ENCODE assay signal across 1 cellular context in the genomic region with DNA sequence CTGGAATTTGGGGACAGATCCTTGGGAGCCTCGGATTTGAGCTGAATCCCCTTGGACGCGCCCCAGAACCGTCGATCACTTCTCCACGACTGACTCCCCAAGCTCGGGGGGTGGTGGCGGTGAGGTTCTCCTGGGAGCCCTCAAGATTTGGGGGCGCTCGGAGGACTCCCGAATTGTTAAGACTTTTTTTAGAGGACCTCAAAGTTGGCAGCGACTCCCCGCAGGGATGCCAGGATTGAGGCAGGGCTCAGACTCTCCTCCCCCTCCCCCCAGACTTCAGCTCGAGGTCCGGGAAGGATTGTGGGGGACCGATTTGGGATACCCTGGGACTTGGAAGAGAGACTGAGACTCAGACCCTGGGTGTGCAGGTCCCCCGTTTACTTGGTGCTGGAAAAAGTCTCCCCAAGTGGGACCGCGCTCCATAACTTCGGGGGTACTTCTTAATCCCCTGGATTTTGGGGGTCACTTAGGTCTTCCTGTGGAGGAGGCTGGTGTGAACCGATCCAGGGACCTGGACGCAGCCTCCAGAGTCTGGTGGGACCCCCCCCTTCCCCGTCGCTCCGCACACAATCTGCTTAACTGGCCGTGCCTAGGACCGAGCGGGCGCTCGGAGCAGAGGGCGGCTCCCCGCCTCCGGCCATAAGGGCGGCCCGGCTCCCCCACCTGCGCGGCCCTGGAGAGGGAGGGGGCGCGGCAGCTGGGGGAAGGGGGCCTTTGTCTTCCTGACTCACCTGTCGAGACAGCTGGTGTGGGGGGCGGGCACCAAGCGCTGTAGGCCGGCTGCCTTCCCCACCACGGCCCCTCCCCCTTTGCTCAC.
TF ChIP-seq lines count a peak whose summit lies in the region.

No MANE protein-coding gene starts in this region.

TF ChIP-seq in HepG2, 621 proteins besides CTCF, POLR2A, EP300 and RAD21 (continues in another document):
- TF ChIP-seq RORA (CRISPR knock-in tag; IDR thresholded peaks at IDR 0.05): no peak
- no peak for TF ChIP-seq SP2 (CRISPR knock-in tag; IDR thresholded peaks at IDR 0.05)
- TF ChIP-seq SIN3A (IDR thresholded peaks at IDR 0.05; ENCODE audit: borderline replicate concordance, low read depth, low read length): 0 out of 2 replicates have a peak, but pooled peaks have one; percentile 37
- TF ChIP-seq, protein P1, sequence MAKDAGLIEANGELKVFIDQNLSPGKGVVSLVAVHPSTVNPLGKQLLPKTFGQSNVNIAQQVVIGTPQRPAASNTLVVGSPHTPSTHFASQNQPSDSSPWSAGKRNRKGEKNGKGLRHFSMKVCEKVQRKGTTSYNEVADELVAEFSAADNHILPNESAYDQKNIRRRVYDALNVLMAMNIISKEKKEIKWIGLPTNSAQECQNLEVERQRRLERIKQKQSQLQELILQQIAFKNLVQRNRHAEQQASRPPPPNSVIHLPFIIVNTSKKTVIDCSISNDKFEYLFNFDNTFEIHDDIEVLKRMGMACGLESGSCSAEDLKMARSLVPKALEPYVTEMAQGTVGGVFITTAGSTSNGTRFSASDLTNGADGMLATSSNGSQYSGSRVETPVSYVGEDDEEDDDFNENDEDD (CRISPR knock-in tag; IDR thresholded peaks at IDR 0.05; ENCODE audit: borderline replicate concordance): no peak
- TF ChIP-seq ZNF225 (CRISPR knock-in tag; IDR thresholded peaks at IDR 0.05): no peak
- TF ChIP-seq, protein P2, sequence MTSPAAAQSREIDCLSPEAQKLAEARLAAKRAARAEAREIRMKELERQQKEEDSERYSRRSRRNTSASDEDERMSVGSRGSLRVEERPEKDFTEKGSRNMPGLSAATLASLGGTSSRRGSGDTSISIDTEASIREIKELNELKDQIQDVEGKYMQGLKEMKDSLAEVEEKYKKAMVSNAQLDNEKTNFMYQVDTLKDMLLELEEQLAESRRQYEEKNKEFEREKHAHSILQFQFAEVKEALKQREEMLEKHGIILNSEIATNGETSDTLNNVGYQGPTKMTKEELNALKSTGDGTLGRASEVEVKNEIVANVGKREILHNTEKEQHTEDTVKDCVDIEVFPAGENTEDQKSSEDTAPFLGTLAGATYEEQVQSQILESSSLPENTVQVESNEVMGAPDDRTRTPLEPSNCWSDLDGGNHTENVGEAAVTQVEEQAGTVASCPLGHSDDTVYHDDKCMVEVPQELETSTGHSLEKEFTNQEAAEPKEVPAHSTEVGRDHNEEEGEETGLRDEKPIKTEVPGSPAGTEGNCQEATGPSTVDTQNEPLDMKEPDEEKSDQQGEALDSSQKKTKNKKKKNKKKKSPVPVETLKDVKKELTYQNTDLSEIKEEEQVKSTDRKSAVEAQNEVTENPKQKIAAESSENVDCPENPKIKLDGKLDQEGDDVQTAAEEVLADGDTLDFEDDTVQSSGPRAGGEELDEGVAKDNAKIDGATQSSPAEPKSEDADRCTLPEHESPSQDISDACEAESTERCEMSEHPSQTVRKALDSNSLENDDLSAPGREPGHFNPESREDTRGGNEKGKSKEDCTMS (CRISPR knock-in tag; conservative IDR thresholded peaks at IDR 0.05): no peak
- TF ChIP-seq, protein P3, sequence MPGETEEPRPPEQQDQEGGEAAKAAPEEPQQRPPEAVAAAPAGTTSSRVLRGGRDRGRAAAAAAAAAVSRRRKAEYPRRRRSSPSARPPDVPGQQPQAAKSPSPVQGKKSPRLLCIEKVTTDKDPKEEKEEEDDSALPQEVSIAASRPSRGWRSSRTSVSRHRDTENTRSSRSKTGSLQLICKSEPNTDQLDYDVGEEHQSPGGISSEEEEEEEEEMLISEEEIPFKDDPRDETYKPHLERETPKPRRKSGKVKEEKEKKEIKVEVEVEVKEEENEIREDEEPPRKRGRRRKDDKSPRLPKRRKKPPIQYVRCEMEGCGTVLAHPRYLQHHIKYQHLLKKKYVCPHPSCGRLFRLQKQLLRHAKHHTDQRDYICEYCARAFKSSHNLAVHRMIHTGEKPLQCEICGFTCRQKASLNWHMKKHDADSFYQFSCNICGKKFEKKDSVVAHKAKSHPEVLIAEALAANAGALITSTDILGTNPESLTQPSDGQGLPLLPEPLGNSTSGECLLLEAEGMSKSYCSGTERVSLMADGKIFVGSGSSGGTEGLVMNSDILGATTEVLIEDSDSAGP (CRISPR knock-in tag; IDR thresholded peaks at IDR 0.05; ENCODE audit: borderline replicate concordance): 0 out of 2 replicates have a peak, but pooled peaks have one; percentile 44
- TF ChIP-seq ZNF207 (IDR thresholded peaks at IDR 0.05; ENCODE audit: borderline replicate concordance): no peak
- TF ChIP-seq, protein P4, sequence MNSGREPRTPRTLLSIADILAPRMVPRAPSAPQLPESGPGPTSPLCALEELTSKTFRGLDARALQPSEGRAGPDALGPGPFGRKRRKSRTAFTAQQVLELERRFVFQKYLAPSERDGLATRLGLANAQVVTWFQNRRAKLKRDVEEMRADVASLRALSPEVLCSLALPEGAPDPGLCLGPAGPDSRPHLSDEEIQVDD (CRISPR knock-in tag; IDR thresholded peaks at IDR 0.05; ENCODE audit: borderline replicate concordance): no peak
- no peak for TF ChIP-seq PHF8 (CRISPR knock-in tag; IDR thresholded peaks at IDR 0.05)
- no peak for TF ChIP-seq ZFAT (CRISPR knock-in tag; conservative IDR thresholded peaks at IDR 0.05)
- no peak for TF ChIP-seq ZNF841 (CRISPR knock-in tag; IDR thresholded peaks at IDR 0.05; ENCODE audit: borderline replicate concordance)
- no peak for TF ChIP-seq HDAC6 (IDR thresholded peaks at IDR 0.05; ENCODE audit: low read depth, low read length)
- TF ChIP-seq, protein P5, sequence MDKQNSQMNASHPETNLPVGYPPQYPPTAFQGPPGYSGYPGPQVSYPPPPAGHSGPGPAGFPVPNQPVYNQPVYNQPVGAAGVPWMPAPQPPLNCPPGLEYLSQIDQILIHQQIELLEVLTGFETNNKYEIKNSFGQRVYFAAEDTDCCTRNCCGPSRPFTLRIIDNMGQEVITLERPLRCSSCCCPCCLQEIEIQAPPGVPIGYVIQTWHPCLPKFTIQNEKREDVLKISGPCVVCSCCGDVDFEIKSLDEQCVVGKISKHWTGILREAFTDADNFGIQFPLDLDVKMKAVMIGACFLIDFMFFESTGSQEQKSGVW (CRISPR knock-in tag; IDR thresholded peaks at IDR 0.05; ENCODE audit: borderline replicate concordance): no peak
- no peak for TF ChIP-seq ZNF839 (CRISPR knock-in tag; IDR thresholded peaks at IDR 0.05; ENCODE audit: borderline replicate concordance)
- TF ChIP-seq ZNF782 (CRISPR knock-in tag; IDR thresholded peaks at IDR 0.05; ENCODE audit: borderline replicate concordance): no peak
- no peak for TF ChIP-seq NPAS2 (CRISPR knock-in tag; IDR thresholded peaks at IDR 0.05; ENCODE audit: borderline replicate concordance)
- TF ChIP-seq, protein P6, sequence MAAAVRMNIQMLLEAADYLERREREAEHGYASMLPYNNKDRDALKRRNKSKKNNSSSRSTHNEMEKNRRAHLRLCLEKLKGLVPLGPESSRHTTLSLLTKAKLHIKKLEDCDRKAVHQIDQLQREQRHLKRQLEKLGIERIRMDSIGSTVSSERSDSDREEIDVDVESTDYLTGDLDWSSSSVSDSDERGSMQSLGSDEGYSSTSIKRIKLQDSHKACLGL (CRISPR knock-in tag; IDR thresholded peaks at IDR 0.05): peak; percentile 24; the same call in 1 of the 2 replicates
- no peak for TF ChIP-seq CCAR2 (optimal IDR thresholded peaks at IDR 0.05; ENCODE audit: low read depth, low read length)
- no peak for TF ChIP-seq TCF7 (IDR thresholded peaks at IDR 0.05; ENCODE audit: low read depth)
- TF ChIP-seq ZNF121 (CRISPR knock-in tag; IDR thresholded peaks at IDR 0.05): no peak
- no peak for TF ChIP-seq RFXANK (CRISPR knock-in tag; IDR thresholded peaks at IDR 0.05)
- TF ChIP-seq FOXA3 (CRISPR knock-in tag; IDR thresholded peaks at IDR 0.05): no peak
- TF ChIP-seq NR2C2 (CRISPR knock-in tag; IDR thresholded peaks at IDR 0.05; ENCODE audit: borderline replicate concordance): no peak
- TF ChIP-seq SAP130 (CRISPR knock-in tag; IDR thresholded peaks at IDR 0.05; ENCODE audit: low read depth): peak; percentile 68
- TF ChIP-seq MYC (CRISPR knock-in tag; IDR thresholded peaks at IDR 0.05; ENCODE audit: borderline replicate concordance): 0 out of 2 replicates have a peak, but pooled peaks have one; percentile 22
- no peak for TF ChIP-seq NFE2L2 (IDR thresholded peaks at IDR 0.05; ENCODE audit: low read length)
- no peak for TF ChIP-seq NFKBIZ (CRISPR knock-in tag; IDR thresholded peaks at IDR 0.05)
- no peak for TF ChIP-seq POLR2G (IDR thresholded peaks at IDR 0.05; ENCODE audit: low read depth, low read length)
- TF ChIP-seq RFX3 (CRISPR knock-in tag; IDR thresholded peaks at IDR 0.05): no peak
- TF ChIP-seq KDM5A (IDR thresholded peaks at IDR 0.05; ENCODE audit: borderline replicate concordance, low read length): no peak; the same call in 1 of the 2 replicates
- TF ChIP-seq, protein P7, sequence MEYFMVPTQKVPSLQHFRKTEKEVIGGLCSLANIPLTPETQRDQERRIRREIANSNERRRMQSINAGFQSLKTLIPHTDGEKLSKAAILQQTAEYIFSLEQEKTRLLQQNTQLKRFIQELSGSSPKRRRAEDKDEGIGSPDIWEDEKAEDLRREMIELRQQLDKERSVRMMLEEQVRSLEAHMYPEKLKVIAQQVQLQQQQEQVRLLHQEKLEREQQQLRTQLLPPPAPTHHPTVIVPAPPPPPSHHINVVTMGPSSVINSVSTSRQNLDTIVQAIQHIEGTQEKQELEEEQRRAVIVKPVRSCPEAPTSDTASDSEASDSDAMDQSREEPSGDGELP (IDR thresholded peaks at IDR 0.05; ENCODE audit: borderline replicate concordance, low read depth): peak; percentile 86; the same call in 1 of the 2 replicates
- TF ChIP-seq, protein P8, sequence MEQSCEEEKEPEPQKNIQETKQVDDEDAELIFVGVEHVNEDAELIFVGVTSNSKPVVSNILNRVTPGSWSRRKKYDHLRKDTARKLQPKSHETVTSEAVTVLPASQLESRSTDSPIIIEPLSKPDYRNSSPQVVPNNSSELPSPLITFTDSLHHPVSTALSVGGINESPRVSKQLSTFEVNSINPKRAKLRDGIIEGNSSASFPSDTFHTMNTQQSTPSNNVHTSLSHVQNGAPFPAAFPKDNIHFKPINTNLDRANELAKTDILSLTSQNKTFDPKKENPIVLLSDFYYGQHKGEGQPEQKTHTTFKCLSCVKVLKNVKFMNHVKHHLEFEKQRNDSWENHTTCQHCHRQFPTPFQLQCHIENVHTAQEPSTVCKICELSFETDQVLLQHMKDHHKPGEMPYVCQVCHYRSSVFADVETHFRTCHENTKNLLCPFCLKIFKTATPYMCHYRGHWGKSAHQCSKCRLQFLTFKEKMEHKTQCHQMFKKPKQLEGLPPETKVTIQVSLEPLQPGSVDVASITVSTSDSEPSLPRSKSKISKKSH (CRISPR knock-in tag; IDR thresholded peaks at IDR 0.05; ENCODE audit: borderline replicate concordance): no peak
- no peak for TF ChIP-seq TBP (CRISPR knock-in tag; IDR thresholded peaks at IDR 0.05)
- TF ChIP-seq ZC3H4 (CRISPR knock-in tag; IDR thresholded peaks at IDR 0.05; ENCODE audit: borderline replicate concordance): no peak
- TF ChIP-seq, protein P9, sequence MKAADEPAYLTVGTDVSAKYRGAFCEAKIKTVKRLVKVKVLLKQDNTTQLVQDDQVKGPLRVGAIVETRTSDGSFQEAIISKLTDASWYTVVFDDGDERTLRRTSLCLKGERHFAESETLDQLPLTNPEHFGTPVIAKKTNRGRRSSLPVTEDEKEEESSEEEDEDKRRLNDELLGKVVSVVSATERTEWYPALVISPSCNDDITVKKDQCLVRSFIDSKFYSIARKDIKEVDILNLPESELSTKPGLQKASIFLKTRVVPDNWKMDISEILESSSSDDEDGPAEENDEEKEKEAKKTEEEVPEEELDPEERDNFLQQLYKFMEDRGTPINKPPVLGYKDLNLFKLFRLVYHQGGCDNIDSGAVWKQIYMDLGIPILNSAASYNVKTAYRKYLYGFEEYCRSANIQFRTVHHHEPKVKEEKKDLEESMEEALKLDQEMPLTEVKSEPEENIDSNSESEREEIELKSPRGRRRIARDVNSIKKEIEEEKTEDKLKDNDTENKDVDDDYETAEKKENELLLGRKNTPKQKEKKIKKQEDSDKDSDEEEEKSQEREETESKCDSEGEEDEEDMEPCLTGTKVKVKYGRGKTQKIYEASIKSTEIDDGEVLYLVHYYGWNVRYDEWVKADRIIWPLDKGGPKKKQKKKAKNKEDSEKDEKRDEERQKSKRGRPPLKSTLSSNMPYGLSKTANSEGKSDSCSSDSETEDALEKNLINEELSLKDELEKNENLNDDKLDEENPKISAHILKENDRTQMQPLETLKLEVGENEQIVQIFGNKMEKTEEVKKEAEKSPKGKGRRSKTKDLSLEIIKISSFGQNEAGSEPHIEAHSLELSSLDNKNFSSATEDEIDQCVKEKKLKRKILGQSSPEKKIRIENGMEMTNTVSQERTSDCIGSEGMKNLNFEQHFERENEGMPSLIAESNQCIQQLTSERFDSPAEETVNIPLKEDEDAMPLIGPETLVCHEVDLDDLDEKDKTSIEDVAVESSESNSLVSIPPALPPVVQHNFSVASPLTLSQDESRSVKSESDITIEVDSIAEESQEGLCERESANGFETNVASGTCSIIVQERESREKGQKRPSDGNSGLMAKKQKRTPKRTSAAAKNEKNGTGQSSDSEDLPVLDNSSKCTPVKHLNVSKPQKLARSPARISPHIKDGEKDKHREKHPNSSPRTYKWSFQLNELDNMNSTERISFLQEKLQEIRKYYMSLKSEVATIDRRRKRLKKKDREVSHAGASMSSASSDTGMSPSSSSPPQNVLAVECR (CRISPR knock-in tag; IDR thresholded peaks at IDR 0.05; ENCODE audit: borderline replicate concordance): 0 out of 2 replicates have a peak, but pooled peaks have one; percentile 13
- TF ChIP-seq, protein P10, sequence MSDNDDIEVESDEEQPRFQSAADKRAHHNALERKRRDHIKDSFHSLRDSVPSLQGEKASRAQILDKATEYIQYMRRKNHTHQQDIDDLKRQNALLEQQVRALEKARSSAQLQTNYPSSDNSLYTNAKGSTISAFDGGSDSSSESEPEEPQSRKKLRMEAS (IDR thresholded peaks at IDR 0.05): 0 out of 2 replicates have a peak, but pooled peaks have one; percentile 27
- no peak for TF ChIP-seq ZKSCAN1 (IDR thresholded peaks at IDR 0.05; ENCODE audit: low read length)
- TF ChIP-seq FOXJ3 (CRISPR knock-in tag; IDR thresholded peaks at IDR 0.05; ENCODE audit: borderline replicate concordance): no peak
- peak; percentile 12 for TF ChIP-seq AGO2 (optimal IDR thresholded peaks at IDR 0.05; ENCODE audit: low read depth, low read length)
- peak; percentile 35 for TF ChIP-seq RBM39 (IDR thresholded peaks at IDR 0.05; ENCODE audit: low read depth, low read length, poor library complexity, severe bottlenecking)
- no peak for TF ChIP-seq ZNF670 (CRISPR knock-in tag; IDR thresholded peaks at IDR 0.05; ENCODE audit: borderline replicate concordance)
- TF ChIP-seq HDAC2 (CRISPR knock-in tag; IDR thresholded peaks at IDR 0.05): no peak
- no peak for TF ChIP-seq PLRG1 (conservative IDR thresholded peaks at IDR 0.05)
- no peak for TF ChIP-seq ELF1 (CRISPR knock-in tag; IDR thresholded peaks at IDR 0.05)
- peak; percentile 14 for TF ChIP-seq HNRNPH1 (optimal IDR thresholded peaks at IDR 0.05; ENCODE audit: low read depth, low read length)
- TF ChIP-seq GATA4 (IDR thresholded peaks at IDR 0.05; ENCODE audit: borderline replicate concordance, low read depth): no peak
- TF ChIP-seq KAT2B (IDR thresholded peaks at IDR 0.05; ENCODE audit: borderline replicate concordance, low read depth, low read length): no peak
- TF ChIP-seq NFIB (CRISPR knock-in tag; IDR thresholded peaks at IDR 0.05; ENCODE audit: borderline replicate concordance): no peak
- TF ChIP-seq SOX5 (CRISPR knock-in tag; IDR thresholded peaks at IDR 0.05; ENCODE audit: borderline replicate concordance): no peak
- TF ChIP-seq ZSCAN30 (CRISPR knock-in tag; IDR thresholded peaks at IDR 0.05): 0 out of 2 replicates have a peak, but pooled peaks have one; percentile 27
